22 cellular contexts compared by ENCODE assay signal in genomic region chr6:138240476-138241245, GRCh38. TPM values are rescaled to one million over a fixed set of nuclear protein-coding genes. Genes with fewer than 3 reads are reported as not detected.
DNase-seq lines count a peak whose midpoint lies in the region; TF ChIP-seq lines count a peak whose summit lies in the region.
"Had no signal": no experiment of that assay in that cellular context is flagged by ENCODE, and none has a peak within 500 bp of the region (broad histone marks: within the 10 kb centered on the region; RNA-seq: fewer than 3 reads in every experiment).

No MANE protein-coding gene starts in this region.

- no peaks in the 10 kb centered on the region for H3K9me2 ChIP-seq in hepatocyte (replicated peaks; ENCODE audit: insufficient read depth)

- no peaks in the 10 kb centered on the region for H4K20me1 ChIP-seq in hepatocyte (ENCODE audit: insufficient read depth, poor library complexity, severe bottlenecking)

- no peaks in the 10 kb centered on the region for H3K79me2 ChIP-seq in hepatocyte

- H3K4me3 ChIP-seq in brain microvascular endothelial cell (ENCODE audit: low read depth, low read length) (no peak overlapping the region), skeletal muscle cell (ENCODE audit: low read depth, low read length) (no peak overlapping the region), hepatocyte (no peak overlapping the region)
- H3K4me3 ChIP-seq: mucosa of descending colon, SK-N-MC had no signal

- H3K27ac ChIP-seq in brain microvascular endothelial cell (no peak overlapping the region), hepatocyte (no peak overlapping the region)
- H3K27ac ChIP-seq: SK-N-MC had no signal

- H3K9me3 ChIP-seq in hepatocyte (ENCODE audit: low read depth) = no peaks in the 10 kb centered on the region
- H3K9me3 ChIP-seq: mucosa of descending colon had no signal

- no peak overlapping the region for H3K4me2 ChIP-seq in hepatocyte

- in situ Hi-C loops in brain microvascular endothelial cell (cut with HindIII; ENCODE audit: low pct_ligation_motif_present, low sequenced_read_pairs) = no loop called here

- H3K36me3 ChIP-seq in brain microvascular endothelial cell (replicated peaks) = no peaks in the 10 kb centered on the region
- no peaks in the 10 kb centered on the region for H3K36me3 ChIP-seq in hepatocyte (replicated peaks; ENCODE audit: insufficient read depth, low read depth)

- no peak overlapping the region for H2AFZ ChIP-seq in hepatocyte

- TF ChIP-seq CTCF in brain microvascular endothelial cell (IDR thresholded peaks at IDR 0.05; ENCODE audit: low read depth, low read length, missing control alignments) (no peak), hepatocyte (IDR thresholded peaks at IDR 0.05; ENCODE audit: poor library complexity) (no peak)

- H3K4me1 ChIP-seq in hepatocyte (ENCODE audit: insufficient read depth) = peaks cover 1% of the 10 kb centered on the region

- 78% methylated on average over 13 of the region's 13 CpGs for WGBS in hepatocyte (ENCODE audit: low lambda C conversion rate, missing lambda C conversion rate)

- DNase-seq in DMS53 (lab: John Stamatoyannopoulos, UW) = peak; percentile 43
- DNase-seq in DMS53 treated with DMSO at 0.1 percent for 48 hours (lab: John Stamatoyannopoulos, UW; ENCODE audit: unreplicated experiment) = no peak
- peak; percentile 24 for DNase-seq in NCI-H1694 treated with DMSO at 0.1 percent for 48 hours (lab: John Stamatoyannopoulos, UW)
- peak; percentile 43 for DNase-seq in brain microvascular endothelial cell
- peak; percentile 51 for DNase-seq in skeletal muscle cell (ENCODE audit: low read depth)
- DNase-seq in hepatocyte (ENCODE audit: low spot score) = no peak
- DNase-seq in iPS-NIHi11 (ENCODE audit: low spot score) = no peak
- DNase-seq in stimulated activated CD8-positive, alpha-beta memory T cell treated with anti-CD3 and anti-CD28 coated beads, Interleukin-4, amount 100 ng/mL, for 48 hours = no peak
- DNase-seq: 8988T; activated CD4-positive, alpha-beta T cell treated with anti-CD3 and anti-CD28 coated beads, Interleukin-2, amount 50 U/mL, for 48 hours; activated T-cell treated with anti-CD3 and anti-CD28 coated beads, Interleukin-2, amount 50 U/mL, for 4 hours; CD8-positive, alpha-beta memory T cell; erythroblast; GDM1; mucosa of descending colon; NCI-H1092; NCI-H510A; occipital lobe; small intestine; trophoblast cell had no signal

- no peaks in the 10 kb centered on the region for H3K27me3 ChIP-seq in brain microvascular endothelial cell (replicated peaks)
- H3K27me3 ChIP-seq in hepatocyte = no peaks in the 10 kb centered on the region

RNA-seq across cellular contexts. Expression of gene PBOV1, which starts 22.4 kb away (rescaled TPM):
- not detected in 2 replicates for total RNA-seq in hepatocyte
- not detected in 2 replicates for polyA plus RNA-seq in hepatocyte
- total RNA-seq: activated T-cell treated with anti-CD3 and anti-CD28 coated beads, Interleukin-2, amount 50 U/mL, for 4 hours; CD8-positive, alpha-beta memory T cell; mucosa of descending colon; occipital lobe had no signal
- polyA plus RNA-seq: CD8-positive, alpha-beta memory T cell; IgD-negative memory B cell; small intestine had no signal

Comparison
In these comparisons a context has a peak if more than half of its experiments do, and no peak if none do; other contexts are left out.
1. DNase-seq: peak in DMS53 (single experiment), NCI-H1694 treated with DMSO at 0.1 percent for 48 hours (single experiment), brain microvascular endothelial cell (single experiment) and skeletal muscle cell (single experiment); none in DMS53 treated with DMSO at 0.1 percent for 48 hours (single experiment), hepatocyte (single experiment), iPS-NIHi11 (single experiment) and stimulated activated CD8-positive, alpha-beta memory T cell treated with anti-CD3 and anti-CD28 coated beads, Interleukin-4, amount 100 ng/mL, for 48 hours (single experiment).